ENCODE assay signal across 1 cellular context in genomic region chr4:79294064-79294463, GRCh38.
TF ChIP-seq lines count a peak whose summit lies in the region.

No MANE protein-coding gene starts in this region.

TF ChIP-seq in GM12878, 131 proteins besides CTCF, POLR2A, EP300 and RAD21 (continued from another document):
- no peak for TF ChIP-seq NFIC (IDR thresholded peaks at IDR 0.05; ENCODE audit: low read depth, low read length)
- no peak for TF ChIP-seq SKIL (IDR thresholded peaks at IDR 0.05; ENCODE audit: low read depth, poor library complexity, severe bottlenecking)
- no peak for TF ChIP-seq CREM (IDR thresholded peaks at IDR 0.05; ENCODE audit: low read depth)
- TF ChIP-seq ZBTB4 (CRISPR knock-in tag; IDR thresholded peaks at IDR 0.05): no peak
- no peak for TF ChIP-seq BHLHE40 (IDR thresholded peaks at IDR 0.05; ENCODE audit: borderline replicate concordance in 1 of 2, low read depth in 2 of 2, low read length in 1 of 2)
- no peak for TF ChIP-seq TBL1XR1 (IDR thresholded peaks at IDR 0.05; ENCODE audit: low read depth, low read length)
- no peak for TF ChIP-seq SIX5 (IDR thresholded peaks at IDR 0.05; ENCODE audit: low read depth, low read length, severe bottlenecking)
- 0 out of 2 replicates have a peak, but pooled peaks have one; percentile 23 for TF ChIP-seq NR2F1 (conservative IDR thresholded peaks at IDR 0.05)
